Comparison of ENCODE assay signal across 10 cellular contexts in genomic region chr20:19785173-19785799, GRCh38. TPM values are rescaled to one million over a fixed set of nuclear protein-coding genes. Genes with fewer than 3 reads are reported as not detected.
DNase-seq lines count a peak whose midpoint lies in the region; ATAC-seq and TF ChIP-seq lines count a peak whose summit lies in the region.
"Had no signal": no experiment of that assay in that cellular context is flagged by ENCODE, and none has a peak within 500 bp of the region (broad histone marks: within the 10 kb centered on the region; RNA-seq: fewer than 3 reads in every experiment).

No MANE protein-coding gene starts in this region.

- H3K79me2 ChIP-seq in Loucy (ENCODE audit: insufficient read depth, low read length): no peaks in the 10 kb centered on the region

- no peaks in the 10 kb centered on the region for H4K20me1 ChIP-seq in Loucy (ENCODE audit: insufficient read depth, low read length, poor library complexity, severe bottlenecking)

- WGBS in lung, 2 donors: 22 to 26% methylated on average over 4 of the region's 4 CpGs
- WGBS in thyroid gland, 2 donors: 34 to 42% methylated on average over 4 of the region's 4 CpGs

- H3K9me3 Mint-ChIP-seq in dendritic cell treated with granulocyte-macrophage colony-stimulating factor and Interleukin-4, amounts not matched to agents 40 ng/mL and 50 ng/mL, for 4 days: no peaks in the 10 kb centered on the region

- TF ChIP-seq POLR2A in thyroid gland (IDR thresholded peaks at IDR 0.05): no peak

- H3F3A ChIP-seq in Loucy (ENCODE audit: low read depth): no peaks in the 10 kb centered on the region

- H3K4me1 Mint-ChIP-seq in dendritic cell treated with granulocyte-macrophage colony-stimulating factor and Interleukin-4, amounts not matched to agents 40 ng/mL and 50 ng/mL, for 4 days (ENCODE audit: low read depth): peaks cover 43% of the 10 kb centered on the region

- TF ChIP-seq CTCF in Loucy (conservative IDR thresholded peaks at IDR 0.05; ENCODE audit: low read length) (no peak), lung (IDR thresholded peaks at IDR 0.05; ENCODE audit: control extremely low read depth, extremely low read depth) (no peak), thyroid gland (IDR thresholded peaks at IDR 0.05) (no peak)

- H3K27me3 ChIP-seq in Loucy (ENCODE audit: insufficient read depth, low read length, poor library complexity, severe bottlenecking) (no peaks in the 10 kb centered on the region), lung (ENCODE audit: control insufficient read depth, insufficient read depth) (no peaks in the 10 kb centered on the region), thyroid gland (no peaks in the 10 kb centered on the region)

- H3K9me3 ChIP-seq in Loucy (ENCODE audit: insufficient read depth, low read depth, low read length) (no peaks in the 10 kb centered on the region), lung (ENCODE audit: control insufficient read depth in 2 of 2, insufficient read depth in 1 of 2, low read length in 1 of 2) (peaks cover 0 to 2% of the 10 kb centered on the region in 2 donors), thyroid gland (no peaks in the 10 kb centered on the region)

- peak overlapping the region; percentile 33 for H3K27ac Mint-ChIP-seq in dendritic cell treated with granulocyte-macrophage colony-stimulating factor and Interleukin-4, amounts not matched to agents 40 ng/mL and 50 ng/mL, for 4 days
- H3K27ac Mint-ChIP-seq: activated CD8-positive, alpha-beta memory T cell treated with anti-CD3 and anti-CD28 coated beads, Interleukin-2, amount 10 ng/mL, durations not matched to agents 7 days and 5 days; memory B cell had no signal

- H3K9me2 ChIP-seq in Loucy (replicated peaks; ENCODE audit: low read depth, low read length): no peaks in the 10 kb centered on the region

- intact Hi-C loops in dendritic cell treated with granulocyte-macrophage colony-stimulating factor and Interleukin-4, amounts not matched to agents 40 ng/mL and 50 ng/mL, for 4 days (cut with micrococcal nuclease): loop anchor here (5.0 kb wide), 2 partner anchors 112 to 207 kb away; no protein-coding TSS in a partner anchor
- intact Hi-C loops in thyroid gland (cut with DNase I): loop anchor here (5.0 kb wide), 1 partner anchor 93 kb away; no protein-coding TSS in a partner anchor

- H3K4me3 Mint-ChIP-seq in dendritic cell treated with granulocyte-macrophage colony-stimulating factor and Interleukin-4, amounts not matched to agents 40 ng/mL and 50 ng/mL, for 4 days: peak overlapping the region; percentile 13
- H3K4me3 Mint-ChIP-seq: activated CD8-positive, alpha-beta memory T cell treated with anti-CD3 and anti-CD28 coated beads, Interleukin-2, amount 10 ng/mL, durations not matched to agents 7 days and 5 days; memory B cell had no signal

- no peak overlapping the region for H3K9ac ChIP-seq in Loucy (ENCODE audit: low read depth, low read length, poor library complexity, severe bottlenecking)

- H3K36me3 Mint-ChIP-seq in dendritic cell treated with granulocyte-macrophage colony-stimulating factor and Interleukin-4, amounts not matched to agents 40 ng/mL and 50 ng/mL, for 4 days (ENCODE audit: low read depth): peaks cover 28% of the 10 kb centered on the region
- H3K36me3 Mint-ChIP-seq: activated CD8-positive, alpha-beta memory T cell treated with anti-CD3 and anti-CD28 coated beads, Interleukin-2, amount 10 ng/mL, durations not matched to agents 7 days and 5 days; memory B cell had no signal

- H2AFZ ChIP-seq in Loucy (ENCODE audit: low read length): no peak overlapping the region

- no peak for DNase-seq in lung (ENCODE audit: low spot score)
- no peak for DNase-seq in thyroid gland
- no peak for DNase-seq in NCI-H1930 (lab: John Stamatoyannopoulos, UW)
- DNase-seq in NCI-H774 (lab: John Stamatoyannopoulos, UW): no peak
- DNase-seq: activated CD8-positive, alpha-beta memory T cell treated with anti-CD3 and anti-CD28 coated beads, Interleukin-2, amount 10 ng/mL, durations not matched to agents 7 days and 5 days had no signal

- ATAC-seq in lung (ENCODE audit: insufficient read depth, low FRiP score): no peak
- ATAC-seq in GM21576 (IDR thresholded peaks at IDR 0.05; ENCODE audit: unreplicated experiment): no peak
- no peak for ATAC-seq in GM19324 (IDR thresholded peaks at IDR 0.05; ENCODE audit: low FRiP score, unreplicated experiment)

- H3K4me2 ChIP-seq in Loucy (ENCODE audit: low read depth, low read length, poor library complexity, severe bottlenecking): peak overlapping the region; percentile 38

- H3K36me3 ChIP-seq in Loucy (ENCODE audit: insufficient read depth, low read length) (no peaks in the 10 kb centered on the region), lung (ENCODE audit: control insufficient read depth in 2 of 2, insufficient read depth in 2 of 2, low read length in 2 of 2) (no peaks in the 10 kb centered on the region), thyroid gland (no peaks in the 10 kb centered on the region)

- no peaks in the 10 kb centered on the region for H3K27me3 Mint-ChIP-seq in dendritic cell treated with granulocyte-macrophage colony-stimulating factor and Interleukin-4, amounts not matched to agents 40 ng/mL and 50 ng/mL, for 4 days

- peaks cover 16% of the 10 kb centered on the region for H3K4me1 ChIP-seq in Loucy (ENCODE audit: insufficient read depth, low read length, poor library complexity, severe bottlenecking)
- H3K4me1 ChIP-seq in lung (ENCODE audit: control insufficient read depth in 2 of 2, insufficient read depth in 2 of 2, low read length in 2 of 2): peaks cover 6 to 9% of the 10 kb centered on the region in 2 donors
- peaks cover 27 to 36% of the 10 kb centered on the region in 2 donors for H3K4me1 ChIP-seq in thyroid gland

- H3K4me3 ChIP-seq in Loucy (ENCODE audit: low read length, poor library complexity, severe bottlenecking) (no peak overlapping the region), lung (no peak overlapping the region), thyroid gland (replicated peaks in 1 of 3) (no peak overlapping the region)

- H3K27ac ChIP-seq in lung (ENCODE audit: low read depth in 1 of 2, low read length in 1 of 2) (peak overlapping the region; percentile 35 to 74), thyroid gland (peak overlapping the region; percentile 39 to 80 (median 69))

RNA-seq across cellular contexts. Expression of gene RIN2, which starts 27.2 kb away (rescaled TPM):
- total RNA-seq in lung: 10 to 100 TPM; 85.0 to 93.3 TPM
- 10 to 100 TPM; 13.7 to 44.3 TPM for polyA plus RNA-seq in lung
- total RNA-seq in thyroid gland: 10 to 100 TPM; 64.5 to 89.4 (median 77.5) TPM
- total RNA-seq: activated CD8-positive, alpha-beta memory T cell treated with anti-CD3 and anti-CD28 coated beads, Interleukin-2, amount 10 ng/mL, durations not matched to agents 7 days and 5 days had no signal
